ENCODE assay signal across 21 cellular contexts in the genomic region with DNA sequence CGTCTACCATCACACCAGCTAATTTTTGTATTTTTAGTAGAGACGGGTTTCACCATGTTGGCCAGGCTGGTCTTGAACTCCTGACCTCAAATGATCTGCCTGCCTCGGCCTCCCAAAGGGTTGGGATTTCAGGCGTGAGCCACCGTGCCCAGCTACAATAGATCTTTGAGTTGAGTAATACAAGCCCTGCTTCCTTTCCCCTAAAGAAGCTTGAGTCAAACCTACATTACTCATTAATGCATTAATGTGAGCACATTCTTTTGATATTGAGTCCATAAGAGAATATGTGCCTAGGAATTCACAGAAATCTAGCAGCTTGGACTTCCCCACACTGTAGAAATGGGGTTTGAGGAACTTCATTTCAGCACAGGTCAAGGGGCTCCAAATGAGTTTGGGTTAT. TPM values are rescaled to one million over a fixed set of nuclear protein-coding genes. Genes with fewer than 3 reads are reported as not detected.
DNase-seq lines count a peak whose midpoint lies in the region; ATAC-seq and TF ChIP-seq lines count a peak whose summit lies in the region.
"Had no signal": no experiment of that assay in that cellular context is flagged by ENCODE, and none has a peak within 500 bp of the region (broad histone marks: within the 10 kb centered on the region; RNA-seq: fewer than 3 reads in every experiment).

No MANE protein-coding gene starts in this region.

- 79 to 82% methylated on average over 5 of the region's 5 CpGs for WGBS in sigmoid colon, 2 donors

- POLR2A ChIA-PET in PC-9 (lab: Charles Lee; ENCODE audit: unreplicated experiment) = interaction anchor here (0.5 to 1.0 kb wide), 2 partner anchors 58 to 141 kb away, joined by 3 to 7 read pairs; no protein-coding TSS in a partner anchor

- TF ChIP-seq EP300 in sigmoid colon (IDR thresholded peaks at IDR 0.05) = no peak

- no peak for TF ChIP-seq CTCF in PC-9 (conservative IDR thresholded peaks at IDR 0.05)
- no peak for TF ChIP-seq CTCF in choroid plexus epithelial cell (conservative IDR thresholded peaks at IDR 0.05; ENCODE audit: low read depth, low read length)
- TF ChIP-seq CTCF in sigmoid colon (IDR thresholded peaks at IDR 0.05) = no peak

- CTCF ChIA-PET in PC-9 (lab: Charles Lee) = interaction anchor here (0.5 to 1.3 kb wide), 3 partner anchors 148 to 349 kb away, joined by 3 to 5 read pairs (median 5); no protein-coding TSS in a partner anchor

- peak; percentile 33 for DNase-seq in Daoy (ENCODE audit: low read depth)
- DNase-seq in PC-9 = peak; percentile 26 to 92
- peak; percentile 71 for DNase-seq in choroid plexus epithelial cell (ENCODE audit: low read depth)
- DNase-seq in kidney tubule cell (ENCODE audit: low spot score) = peak; percentile 73
- no peak for DNase-seq in sigmoid colon
- no peak for DNase-seq in DMS153 (lab: John Stamatoyannopoulos, UW)
- DNase-seq: activated CD4-positive, CD25-positive, alpha-beta regulatory T cell; activated CD8-positive, alpha-beta memory T cell treated with anti-CD3 and anti-CD28 coated beads, Interleukin-2, amount 10 ng/mL, durations not matched to agents 7 days and 5 days; activated naive CD4-positive, alpha-beta T cell; C1 segment of cervical spinal cord; effector memory CD4-positive, alpha-beta T cell; natural killer cell; NCI-H1048; NCI-H82; RPMI8226; T-helper 17 cell had no signal

- H3K27ac ChIP-seq in PC-9 = peak overlapping the region; percentile 86
- H3K27ac ChIP-seq in sigmoid colon = no peak overlapping the region
- H3K27ac ChIP-seq: suprapubic skin had no signal

- H3K4me1 ChIP-seq in PC-9 (replicated peaks; ENCODE audit: insufficient read depth) (peaks cover 34% of the 10 kb centered on the region), sigmoid colon (no peaks in the 10 kb centered on the region)
- H3K4me1 ChIP-seq: suprapubic skin had no signal

- H3K9me3 ChIP-seq in PC-9 (ENCODE audit: insufficient read depth, low read depth) (no peaks in the 10 kb centered on the region), sigmoid colon (no peaks in the 10 kb centered on the region)
- H3K9me3 ChIP-seq: suprapubic skin had no signal

- peak overlapping the region; percentile 63 for H3K4me2 ChIP-seq in PC-9

- ATAC-seq in HG02885 (IDR thresholded peaks at IDR 0.05; ENCODE audit: poor library complexity, unreplicated experiment) = no peak
- ATAC-seq in GM18873 (IDR thresholded peaks at IDR 0.05; ENCODE audit: low FRiP score, unreplicated experiment) = no peak
- ATAC-seq: activated CD8-positive, alpha-beta memory T cell treated with anti-CD3 and anti-CD28 coated beads, Interleukin-2, amount 10 ng/mL, durations not matched to agents 7 days and 5 days; GM12878; natural killer cell; T-helper 17 cell had no signal

- BruUV-seq in PC-9 (replicated peaks; lab: Mats Ljungman, UMichigan) = no TSS peak

- no peak overlapping the region for H2AFZ ChIP-seq in PC-9

- intact Hi-C loops in PC-9 (cut with micrococcal nuclease; ENCODE audit: unreplicated experiment) = loop anchor here (5.0 kb wide), 1 partner anchor 95 kb away; no protein-coding TSS in a partner anchor
- intact Hi-C loops in sigmoid colon (cut with DNase I) = loop anchor here (5.0 kb wide), 1 partner anchor 195 kb away; no protein-coding TSS in a partner anchor

- no peaks in the 10 kb centered on the region for H3K27me3 ChIP-seq in PC-9 (ENCODE audit: insufficient read depth, low read depth)
- no peaks in the 10 kb centered on the region for H3K27me3 ChIP-seq in sigmoid colon
- H3K27me3 ChIP-seq: suprapubic skin had no signal

- H3K79me2 ChIP-seq in PC-9 (ENCODE audit: low read depth) = no peaks in the 10 kb centered on the region

- no peaks in the 10 kb centered on the region for H3K9me2 ChIP-seq in PC-9 (ENCODE audit: insufficient read depth)

- peaks cover 33% of the 10 kb centered on the region for H3F3A ChIP-seq in PC-9 (ENCODE audit: insufficient read depth, low read depth)

- H4K20me1 ChIP-seq in PC-9 (ENCODE audit: insufficient read depth) = no peaks in the 10 kb centered on the region

- H3K36me3 ChIP-seq in PC-9 (ENCODE audit: low read depth) (no peaks in the 10 kb centered on the region), sigmoid colon (no peaks in the 10 kb centered on the region)
- H3K36me3 ChIP-seq: suprapubic skin had no signal

- H3K4me3 ChIP-seq in PC-9 (no peak overlapping the region), choroid plexus epithelial cell (ENCODE audit: low read depth, low read length) (no peak overlapping the region), sigmoid colon (no peak overlapping the region)
- H3K4me3 ChIP-seq: GM12878, lung, suprapubic skin had no signal

- no peak for TF ChIP-seq POLR2A in sigmoid colon (IDR thresholded peaks at IDR 0.05)

RNA-seq across cellular contexts. Expression of a gene that starts 39.6 kb away (rescaled TPM):
- total RNA-seq in Daoy (2014; rRNA removed; shearing (Covaris generic)) = 105 and 108 TPM in 2 replicates
- total RNA-seq in PC-9 (2021) (107 and 123 TPM in 2 replicates), sigmoid colon (100 to 1,000 TPM in 1 of 4 donors, 10 to 100 TPM in 3; 85.1 to 100 (median 92.4) TPM)
- 100 to 1,000 TPM in 1 of 3 donors, 10 to 100 TPM in 2; 78.1 to 105 (median 90.7) TPM for polyA plus RNA-seq in sigmoid colon

RNA-seq across cellular contexts. Expression of a gene that starts 39.9 kb away (rescaled TPM):
- total RNA-seq in Daoy (2014; rRNA removed; shearing (Covaris generic)) = 17.7 and 24.6 TPM in 2 replicates
- total RNA-seq in PC-9 (2021) (14.5 and 15.1 TPM in 2 replicates), sigmoid colon (1 to 10 TPM; 5.8 to 9.1 (median 8.1) TPM)
- 1 to 10 TPM; 2.4 to 4.9 (median 4.0) TPM for polyA plus RNA-seq in sigmoid colon

Comparison
In these comparisons a context has a peak if more than half of its experiments do, and no peak if none do; other contexts are left out.
1. DNase-seq: peak in Daoy (single experiment), PC-9 (2 of 2), choroid plexus epithelial cell (single experiment) and kidney tubule cell (single experiment); none in sigmoid colon (single experiment) and DMS153 (single experiment).